In the genomic region with DNA sequence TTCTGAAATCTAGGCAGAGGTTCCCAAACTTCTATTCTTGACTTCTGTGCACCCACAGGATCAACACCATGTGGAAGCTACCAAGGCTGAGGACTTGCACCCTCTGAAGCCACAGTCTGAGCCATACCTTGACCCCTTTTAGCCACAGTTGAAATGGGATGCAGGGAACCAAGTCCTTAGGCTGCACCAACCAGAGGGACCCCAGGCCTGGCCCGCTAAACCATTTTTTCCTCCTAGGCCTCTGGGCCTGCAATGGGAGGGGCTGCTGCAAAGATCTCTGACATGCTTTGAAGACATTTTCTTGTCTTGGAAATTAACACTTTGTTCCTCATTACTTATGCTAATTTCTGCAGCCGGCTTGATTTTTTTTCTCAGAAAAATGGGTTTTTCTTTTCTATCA, we compare ENCODE assay signal across 39 cellular contexts.
"Had no signal": no experiment of that assay in that cellular context is flagged by ENCODE, and none has a peak within 500 bp of the region (broad histone marks: within the 10 kb centered on the region; RNA-seq: fewer than 3 reads in every experiment).

No MANE protein-coding gene starts in this region.

- FAIRE-seq: astrocyte, bronchial epithelial cell had no signal

- H3K9me3 Mint-ChIP-seq: activated T-cell treated with anti-CD3 and anti-CD28 coated beads, Interleukin-2, amount 50 U/mL, for 24 hours had no signal

- H3K4me1 ChIP-seq: adrenal gland, ascending aorta, body of pancreas, breast epithelium had no signal

- H3K4me1 Mint-ChIP-seq: activated naive CD4-positive, alpha-beta T cell treated with anti-CD3 and anti-CD28 coated beads, Interleukin-2, amount 10 ng/mL, durations not matched to agents 7 days and 5 days; activated naive CD4-positive, alpha-beta T cell treated with anti-CD3 and anti-CD28 coated beads, Interleukin-2, amount 50 U/mL, for 24 hours; activated naive CD8-positive, alpha-beta T cell treated with anti-CD3 and anti-CD28 coated beads for 36 hours; activated naive CD8-positive, alpha-beta T cell treated with anti-CD3 and anti-CD28 coated beads, Interleukin-2, amount 10 ng/mL, durations not matched to agents 7 days and 5 days; activated naive CD8-positive, alpha-beta T cell treated with anti-CD3 and anti-CD28 coated beads, Interleukin-2, amount 50 U/mL, for 24 hours; activated T-helper 17 cell treated with anti-CD3 and anti-CD28 coated beads, Interleukin-2, amount 50 U/mL, for 72 hours; brain; central memory CD8-positive, alpha-beta T cell had no signal

- H3K27me3 ChIP-seq: adrenal gland, ascending aorta, body of pancreas, brain microvascular endothelial cell, breast epithelium, cardiac muscle cell had no signal

- H3K27ac ChIP-seq: adrenal gland, ascending aorta, body of pancreas, brain microvascular endothelial cell, breast epithelium, cardiac muscle cell had no signal

- H3K36me3 ChIP-seq: adrenal gland, ascending aorta, brain microvascular endothelial cell, breast epithelium, cardiac muscle cell had no signal

- H3K4me3 ChIP-seq: adrenal gland, ascending aorta, body of pancreas, breast epithelium, cardiac muscle cell had no signal

- H3K27me3 Mint-ChIP-seq: activated naive CD4-positive, alpha-beta T cell treated with anti-CD3 and anti-CD28 coated beads, Interleukin-2, amount 10 ng/mL, durations not matched to agents 7 days and 5 days; activated naive CD8-positive, alpha-beta T cell; activated naive CD8-positive, alpha-beta T cell treated with anti-CD3 and anti-CD28 coated beads for 36 hours; activated naive CD8-positive, alpha-beta T cell treated with anti-CD3 and anti-CD28 coated beads, Interleukin-2, amount 10 ng/mL, durations not matched to agents 7 days and 5 days; activated naive CD8-positive, alpha-beta T cell treated with anti-CD3 and anti-CD28 coated beads, Interleukin-2, amount 50 U/mL, for 24 hours; activated T-cell treated with anti-CD3 and anti-CD28 coated beads, Interleukin-2, amount 50 U/mL, for 24 hours; activated T-helper 17 cell treated with anti-CD3 and anti-CD28 coated beads, Interleukin-2, amount 50 U/mL, for 72 hours; central memory CD8-positive, alpha-beta T cell had no signal

- H3K27ac Mint-ChIP-seq: activated naive CD4-positive, alpha-beta T cell treated with anti-CD3 and anti-CD28 coated beads for 36 hours; activated naive CD4-positive, alpha-beta T cell treated with anti-CD3 and anti-CD28 coated beads, Interleukin-2, amount 10 ng/mL, durations not matched to agents 7 days and 5 days; activated naive CD4-positive, alpha-beta T cell treated with anti-CD3 and anti-CD28 coated beads, Interleukin-2, amount 50 U/mL, for 24 hours; activated naive CD8-positive, alpha-beta T cell; activated naive CD8-positive, alpha-beta T cell treated with anti-CD3 and anti-CD28 coated beads for 36 hours; activated naive CD8-positive, alpha-beta T cell treated with anti-CD3 and anti-CD28 coated beads, Interleukin-2, amount 10 ng/mL, durations not matched to agents 7 days and 5 days; activated naive CD8-positive, alpha-beta T cell treated with anti-CD3 and anti-CD28 coated beads, Interleukin-2, amount 50 U/mL, for 24 hours; activated T-cell treated with anti-CD3 and anti-CD28 coated beads, Interleukin-2, amount 50 U/mL, for 24 hours; activated T-cell treated with anti-CD3 and anti-CD28 coated beads, Interleukin-2, amount 50 U/mL, for 72 hours; activated T-helper 1 cell treated with anti-CD3 and anti-CD28 coated beads, Interleukin-12 subunit alpha, Interleukin-12 subunit beta, Interleukin-2, Interleukin-4 antibody, amounts not matched to agents 30 ng/mL and 10 ng/mL and 1 ng/mL, durations not matched to agents 14 hours and 24 hours and 36 hours; activated T-helper 17 cell treated with anti-CD3 and anti-CD28 coated beads, Interleukin-2, amount 50 U/mL, for 72 hours; brain had no signal

- DNase-seq: activated effector memory CD4-positive, alpha-beta T cell treated with anti-CD3 and anti-CD28 coated beads, Interleukin-2, amount 50 U/mL, for 16 hours; activated effector memory CD4-positive, alpha-beta T cell treated with Interleukin-2 at 50 U/mL for 16 hours; activated gamma-delta T cell; activated gamma-delta T cell treated with Interleukin-2 at 50 U/mL for 16 hours; activated naive CD4-positive, alpha-beta T cell; activated naive CD4-positive, alpha-beta T cell treated with anti-CD3 and anti-CD28 coated beads for 36 hours; activated naive CD4-positive, alpha-beta T cell treated with anti-CD3 and anti-CD28 coated beads, Interleukin-2, amount 10 ng/mL, durations not matched to agents 7 days and 5 days; activated naive CD4-positive, alpha-beta T cell treated with anti-CD3 and anti-CD28 coated beads, Interleukin-2, amount 50 U/mL, for 16 hours; activated naive CD4-positive, alpha-beta T cell treated with Interleukin-2 at 50 U/mL for 16 hours; activated naive CD8-positive, alpha-beta T cell treated with anti-CD3 and anti-CD28 coated beads for 36 hours; activated naive CD8-positive, alpha-beta T cell treated with anti-CD3 and anti-CD28 coated beads, Interleukin-2, amount 10 ng/mL, durations not matched to agents 7 days and 5 days; activated naive CD8-positive, alpha-beta T cell treated with anti-CD3 and anti-CD28 coated beads, Interleukin-2, amount 50 U/mL, for 24 hours; activated T-cell treated with anti-CD3 and anti-CD28 coated beads, Interleukin-2, amount 50 U/mL, for 1 hour; activated T-cell treated with anti-CD3 and anti-CD28 coated beads, Interleukin-2, amount 50 U/mL, for 24 hours; activated T-cell treated with anti-CD3 and anti-CD28 coated beads, Interleukin-2, amount 50 U/mL, for 4 hours; activated T-cell treated with anti-CD3 and anti-CD28 coated beads, Interleukin-2, amount 50 U/mL, for 48 hours; activated T-cell treated with anti-CD3 and anti-CD28 coated beads, Interleukin-2, amount 50 U/mL, for 72 hours; adrenal gland; amniotic stem cell; amygdala; anterior cingulate cortex; aorta; body of pancreas; brain microvascular endothelial cell; caudate nucleus; central memory CD4-positive, alpha-beta T cell; cerebellar nuclear complex had no signal

- H3K9me3 ChIP-seq: adrenal gland, ascending aorta had no signal

- H3K36me3 Mint-ChIP-seq: activated naive CD4-positive, alpha-beta T cell treated with anti-CD3 and anti-CD28 coated beads, Interleukin-2, amount 10 ng/mL, durations not matched to agents 7 days and 5 days; activated naive CD4-positive, alpha-beta T cell treated with anti-CD3 and anti-CD28 coated beads, Interleukin-2, amount 50 U/mL, for 24 hours; activated naive CD4-positive, alpha-beta T cell treated with anti-CD3 and anti-CD28 coated beads, Interleukin-2, amount 50 U/mL, for 72 hours; activated naive CD8-positive, alpha-beta T cell; activated naive CD8-positive, alpha-beta T cell treated with anti-CD3 and anti-CD28 coated beads for 36 hours; activated naive CD8-positive, alpha-beta T cell treated with anti-CD3 and anti-CD28 coated beads, Interleukin-2, amount 10 ng/mL, durations not matched to agents 7 days and 5 days; brain had no signal

- H3K4me3 Mint-ChIP-seq: activated naive CD4-positive, alpha-beta T cell treated with anti-CD3 and anti-CD28 coated beads for 36 hours; activated naive CD4-positive, alpha-beta T cell treated with anti-CD3 and anti-CD28 coated beads, Interleukin-2, amount 10 ng/mL, durations not matched to agents 7 days and 5 days; activated naive CD4-positive, alpha-beta T cell treated with anti-CD3 and anti-CD28 coated beads, Interleukin-2, amount 50 U/mL, for 24 hours; activated naive CD8-positive, alpha-beta T cell; activated naive CD8-positive, alpha-beta T cell treated with anti-CD3 and anti-CD28 coated beads for 36 hours; activated naive CD8-positive, alpha-beta T cell treated with anti-CD3 and anti-CD28 coated beads, Interleukin-2, amount 10 ng/mL, durations not matched to agents 7 days and 5 days; activated naive CD8-positive, alpha-beta T cell treated with anti-CD3 and anti-CD28 coated beads, Interleukin-2, amount 50 U/mL, for 24 hours; activated T-cell treated with anti-CD3 and anti-CD28 coated beads, Interleukin-2, amount 50 U/mL, for 24 hours; activated T-cell treated with anti-CD3 and anti-CD28 coated beads, Interleukin-2, amount 50 U/mL, for 4 hours; activated T-cell treated with anti-CD3 and anti-CD28 coated beads, Interleukin-2, amount 50 U/mL, for 72 hours; activated T-helper 1 cell treated with anti-CD3 and anti-CD28 coated beads, Interleukin-12 subunit alpha, Interleukin-12 subunit beta, Interleukin-2, Interleukin-4 antibody, amounts not matched to agents 30 ng/mL and 10 ng/mL and 1 ng/mL, durations not matched to agents 14 hours and 24 hours and 36 hours; activated T-helper 17 cell treated with anti-CD3 and anti-CD28 coated beads, Interleukin-2, amount 50 U/mL, for 72 hours; brain; central memory CD8-positive, alpha-beta T cell had no signal

- ATAC-seq: activated naive CD4-positive, alpha-beta T cell treated with anti-CD3 and anti-CD28 coated beads, Interleukin-2, amount 50 U/mL, for 72 hours; activated naive CD8-positive, alpha-beta T cell treated with anti-CD3 and anti-CD28 coated beads, Interleukin-2, amount 50 U/mL, for 24 hours; activated T-cell treated with anti-CD3 and anti-CD28 coated beads, Interleukin-2, amount 50 U/mL, for 4 hours; activated T-cell treated with anti-CD3 and anti-CD28 coated beads, Interleukin-2, amount 50 U/mL, for 72 hours; activated T-helper 17 cell treated with anti-CD3 and anti-CD28 coated beads, Interleukin-2, amount 50 U/mL, for 72 hours; body of pancreas had no signal
